ENCODE assay signal across 8 cellular contexts in genomic region chr20:46681032-46681854, GRCh38. TPM values are rescaled to one million over a fixed set of nuclear protein-coding genes. Genes with fewer than 3 reads are reported as not detected.
DNase-seq lines count a peak whose midpoint lies in the region; ATAC-seq and TF ChIP-seq lines count a peak whose summit lies in the region.

No MANE protein-coding gene starts in this region.

- H3K27me3 ChIP-seq in HCT116 (ENCODE audit: insufficient read depth, low read length), result no peaks in the 10 kb centered on the region
- H3K27me3 ChIP-seq in naive thymus-derived CD4-positive, alpha-beta T cell (ENCODE audit: control insufficient read depth in 2 of 2, insufficient read depth in 2 of 2, low read length in 2 of 2), result no peaks in the 10 kb centered on the region

- CTCF ChIA-PET in HCT116 (lab: Charles Lee), result interaction anchor here (0.7 to 2.0 kb wide), 3 partner anchors 18 to 160 kb away, joined by 3 to 8 read pairs (median 4); no protein-coding TSS in a partner anchor
- CTCF ChIA-PET in naive thymus-derived CD4-positive, alpha-beta T cell (lab: Charles Lee), result interaction anchor here (1.0 kb wide), 1 partner anchor 374 kb away, joined by 3 read pairs; no protein-coding TSS in a partner anchor

- H3K9me2 ChIP-seq in HCT116 (ENCODE audit: insufficient read depth), result no peaks in the 10 kb centered on the region

- no peak overlapping the region for H3K4me2 ChIP-seq in HCT116 (ENCODE audit: low read length)

- H3K27me3 Mint-ChIP-seq in endothelial cell (ENCODE audit: unreplicated experiment), result no peaks in the 10 kb centered on the region
- no peaks in the 10 kb centered on the region for H3K27me3 Mint-ChIP-seq in naive thymus-derived CD4-positive, alpha-beta T cell

- H3K9me3 Mint-ChIP-seq in endothelial cell (ENCODE audit: unreplicated experiment), result no peaks in the 10 kb centered on the region
- no peaks in the 10 kb centered on the region for H3K9me3 Mint-ChIP-seq in naive thymus-derived CD4-positive, alpha-beta T cell

- intact Hi-C loops in HCT116 (cut with micrococcal nuclease), result loop anchor here (1.0 to 5.0 kb wide), 2 partner anchors 119 to 160 kb away; no protein-coding TSS in a partner anchor
- intact Hi-C loops in naive thymus-derived CD4-positive, alpha-beta T cell (cut with micrococcal nuclease), result loop anchor here (1.0 to 10.0 kb wide), 8 partner anchors 119 to 1796 kb away; partner anchors contain the start of genes ZMYND8 (in 2 of the 2), NCOA5 (in 1 of the 2) and YWHAB (in 1 of the 2)

- TF ChIP-seq CTCF in HCT116 (IDR thresholded peaks at IDR 0.05 in 2 of 3, conservative IDR thresholded peaks at IDR 0.05 in 1 of 3; ENCODE audit: borderline replicate concordance in 1 of 3, insufficient read depth in 1 of 3, low read depth in 2 of 3, low read length in 2 of 3) (peak; percentile 60 to 84 (median 83); a peak in 5 of 6 replicates), endothelial cell (IDR thresholded peaks at IDR 0.05; ENCODE audit: unreplicated experiment) (peak; percentile 87)

- RAD21 ChIA-PET in HCT116 (lab: Charles Lee; ENCODE audit: low non-redundant PET in 1 of 2, low total read pairs in 2 of 2, uncharacterized antibody in 2 of 2, unreplicated experiment in 2 of 2), result interaction anchor here (0.6 to 0.7 kb wide), 3 partner anchors 94 to 161 kb away, joined by 3 to 5 read pairs (median 5); no protein-coding TSS in a partner anchor

- no peak overlapping the region for H3K27ac ChIP-seq in HCT116 (ENCODE audit: low read depth, low read length)
- H3K27ac ChIP-seq in naive thymus-derived CD4-positive, alpha-beta T cell (ENCODE audit: low read depth, low read length), result no peak overlapping the region

- no peaks in the 10 kb centered on the region for H3K9me3 ChIP-seq in HCT116 (ENCODE audit: control insufficient read depth in 1 of 2, insufficient read depth in 1 of 2, low read depth in 1 of 2, low read length in 2 of 2)
- H3K9me3 ChIP-seq in naive thymus-derived CD4-positive, alpha-beta T cell (ENCODE audit: control insufficient read depth in 2 of 3, low read length in 3 of 3), result no peaks in the 10 kb centered on the region

- H4K20me1 ChIP-seq in HCT116 (ENCODE audit: insufficient read depth), result no peaks in the 10 kb centered on the region

- H3K4me3 ChIP-seq in HCT116 (replicated peaks in 1 of 2; ENCODE audit: low read depth in 1 of 2, low read length in 2 of 2), result no peak overlapping the region
- H3K4me3 ChIP-seq in naive thymus-derived CD4-positive, alpha-beta T cell (ENCODE audit: low read length), result no peak overlapping the region

- H3K9ac ChIP-seq in HCT116 (ENCODE audit: low read length), result no peak overlapping the region

- H3K36me3 Mint-ChIP-seq in endothelial cell (ENCODE audit: low read depth, unreplicated experiment), result peaks cover 6% of the 10 kb centered on the region
- H3K36me3 Mint-ChIP-seq in naive thymus-derived CD4-positive, alpha-beta T cell, result peaks cover 4 to 14% (median 14%) of the 10 kb centered on the region in 5 donors

- H3K4me1 Mint-ChIP-seq in endothelial cell (ENCODE audit: unreplicated experiment), result peaks cover 29% of the 10 kb centered on the region
- peaks cover 25 to 51% (median 45%) of the 10 kb centered on the region in 7 donors for H3K4me1 Mint-ChIP-seq in naive thymus-derived CD4-positive, alpha-beta T cell

- BruUV-seq in HCT116 (replicated peaks; lab: Mats Ljungman, UMichigan), result no TSS peak

- H3K4me1 ChIP-seq in HCT116 (ENCODE audit: control insufficient read depth in 1 of 2, insufficient read depth in 2 of 2, low read length in 2 of 2), result peaks cover 0 to 10% of the 10 kb centered on the region in 2 experiments; a peak in 2 of 4 replicates
- peaks cover 6 to 7% of the 10 kb centered on the region in 2 donors for H3K4me1 ChIP-seq in naive thymus-derived CD4-positive, alpha-beta T cell (ENCODE audit: control insufficient read depth in 2 of 2, insufficient read depth in 2 of 2, low read length in 2 of 2)

- DNase-seq in AG20443 (ENCODE audit: low spot score), result peak; percentile 60
- no peak for DNase-seq in HCT116 (ENCODE audit: low read depth, low spot score)
- peak; percentile 52 for DNase-seq in NCI-H774 (lab: John Stamatoyannopoulos, UW)
- DNase-seq in activated CD8-positive, alpha-beta memory T cell treated with anti-CD3 and anti-CD28 coated beads for 1 hour (ENCODE audit: extremely low read depth in 1 of 2, low read depth in 1 of 2), result peak; percentile 29 to 36
- peak; percentile 68 for DNase-seq in endothelial cell (ENCODE audit: low spot score)
- DNase-seq in naive thymus-derived CD4-positive, alpha-beta T cell, result peak; percentile 31 to 67 (median 52)
- DNase-seq in stimulated activated naive CD4-positive, alpha-beta T cell treated with Interleukin-2 at 50 U/mL for 16 hours (lab: John Stamatoyannopoulos, UW), result peak; percentile 41

- TF ChIP-seq RAD21 in HCT116 (IDR thresholded peaks at IDR 0.05; ENCODE audit: low read depth), result peak; percentile 67

- no peak overlapping the region for H3K4me3 Mint-ChIP-seq in endothelial cell (ENCODE audit: unreplicated experiment)
- H3K4me3 Mint-ChIP-seq in naive thymus-derived CD4-positive, alpha-beta T cell, result no peak overlapping the region

- H2AFZ ChIP-seq in HCT116 (ENCODE audit: low read depth, low read length, poor library complexity, severe bottlenecking), result no peak overlapping the region

- H3K36me3 ChIP-seq in HCT116 (ENCODE audit: control insufficient read depth in 1 of 2, insufficient read depth in 2 of 2, low read length in 2 of 2), result peaks cover 3 to 12% of the 10 kb centered on the region in 2 experiments; a peak in 3 of 4 replicates
- H3K36me3 ChIP-seq in naive thymus-derived CD4-positive, alpha-beta T cell (ENCODE audit: control insufficient read depth in 2 of 3, insufficient read depth in 3 of 3, low read length in 3 of 3), result peaks cover 0 to 15% (median 0%) of the 10 kb centered on the region in 3 experiments

- no peak overlapping the region for H3K27ac Mint-ChIP-seq in endothelial cell (ENCODE audit: unreplicated experiment)
- peak overlapping the region in 7 of 9 donors; percentile 8 to 75 (median 61) for H3K27ac Mint-ChIP-seq in naive thymus-derived CD4-positive, alpha-beta T cell

- POLR2A ChIA-PET in HCT116 (lab: Charles Lee), result interaction anchor here (1.0 kb wide), 1 partner anchor 8 kb away, joined by 3 read pairs; the partner anchor contains the start of gene TP53RK
- POLR2A ChIA-PET in naive thymus-derived CD4-positive, alpha-beta T cell (lab: Charles Lee), result interaction anchor here (1.1 kb wide), 1 partner anchor 8 kb away, joined by 4 read pairs; the partner anchor contains the start of gene TP53RK

- H3K79me2 ChIP-seq in HCT116 (ENCODE audit: insufficient read depth, low read length), result peaks cover 11% of the 10 kb centered on the region

- TF ChIP-seq POLR2A in HCT116 (IDR thresholded peaks at IDR 0.05; ENCODE audit: borderline replicate concordance, extremely low read depth, insufficient read depth, insufficient read length), result no peak

- ATAC-seq in HCT116 (peak; percentile 79), HG03196 (IDR thresholded peaks at IDR 0.05; ENCODE audit: unreplicated experiment) (no peak)
- peak; percentile 80 for ATAC-seq in naive thymus-derived CD4-positive, alpha-beta T cell

TF ChIP-seq in HCT116, 20 proteins besides CTCF, POLR2A, EP300 and RAD21:
- TF ChIP-seq EGR1 (IDR thresholded peaks at IDR 0.05; ENCODE audit: low read depth) (no peak), SRF (IDR thresholded peaks at IDR 0.05; ENCODE audit: low read depth) (no peak), ELF1 (IDR thresholded peaks at IDR 0.05; ENCODE audit: borderline replicate concordance, low read depth) (no peak), EZH2 (IDR thresholded peaks at IDR 0.05) (no peak), YY1 (IDR thresholded peaks at IDR 0.05; ENCODE audit: extremely low read depth, insufficient replicate concordance, low read depth, low read length) (no peak), CBX3 (IDR thresholded peaks at IDR 0.05; ENCODE audit: low read depth) (no peak)

RNA-seq across cellular contexts. Expression of gene TP53RK, which starts 8.0 kb away (rescaled TPM):
- total RNA-seq in HCT116 (2021; ENCODE audit: unreplicated experiment) (9.2 TPM), endothelial cell (ENCODE audit: unreplicated experiment) (10.2 TPM)
- polyA plus RNA-seq in HCT116 (2012), result 4.6 and 6.3 TPM in 2 replicates
- total RNA-seq in naive thymus-derived CD4-positive, alpha-beta T cell, result 10 to 100 TPM in 3 of 5 experiments, 1 to 10 TPM in 2; 4.4 to 27.7 (median 17.7) TPM
- polyA plus RNA-seq in naive thymus-derived CD4-positive, alpha-beta T cell, result 10 to 100 TPM; 11.2 to 16.2 TPM

RNA-seq across cellular contexts. Expression of gene SLC2A10, which starts 28.2 kb away (rescaled TPM):
- total RNA-seq in HCT116 (2021; ENCODE audit: unreplicated experiment), result 0.05 TPM
- polyA plus RNA-seq in HCT116 (2012), result 0.01 TPM in 1 of 2 replicates, not detected in the other
- total RNA-seq in endothelial cell (ENCODE audit: unreplicated experiment), result 19.4 TPM
- under 1 TPM in 2 of 5 experiments, not detected in 3; 0.05 to 0.17 TPM for total RNA-seq in naive thymus-derived CD4-positive, alpha-beta T cell
- not detected for polyA plus RNA-seq in naive thymus-derived CD4-positive, alpha-beta T cell

RNA-seq across cellular contexts. Expression of gene SLC13A3, which starts 30.0 kb away (rescaled TPM):
- total RNA-seq in HCT116 (2021; ENCODE audit: unreplicated experiment) (not detected), endothelial cell (ENCODE audit: unreplicated experiment) (0.90 TPM)
- 0.10 and 0.21 TPM in 2 replicates for polyA plus RNA-seq in HCT116 (2012)
- total RNA-seq in naive thymus-derived CD4-positive, alpha-beta T cell, result under 1 TPM in 4 of 5 experiments, not detected in 1; 0.16 to 0.41 (median 0.30) TPM
- not detected for polyA plus RNA-seq in naive thymus-derived CD4-positive, alpha-beta T cell

Comparison
In these comparisons a context has a peak if more than half of its experiments do, and no peak if none do; other contexts are left out.
1. RNA of gene SLC2A10, which starts 28.2 kb away (total RNA-seq): 19.4 TPM in endothelial cell (single experiment); 0.05 TPM in HCT116 (single experiment) and 0.05 to 0.17 TPM in naive thymus-derived CD4-positive, alpha-beta T cell; every median in the first group is over 10 times any median in the second.